7 cellular contexts compared by ENCODE assay signal in the genomic region with DNA sequence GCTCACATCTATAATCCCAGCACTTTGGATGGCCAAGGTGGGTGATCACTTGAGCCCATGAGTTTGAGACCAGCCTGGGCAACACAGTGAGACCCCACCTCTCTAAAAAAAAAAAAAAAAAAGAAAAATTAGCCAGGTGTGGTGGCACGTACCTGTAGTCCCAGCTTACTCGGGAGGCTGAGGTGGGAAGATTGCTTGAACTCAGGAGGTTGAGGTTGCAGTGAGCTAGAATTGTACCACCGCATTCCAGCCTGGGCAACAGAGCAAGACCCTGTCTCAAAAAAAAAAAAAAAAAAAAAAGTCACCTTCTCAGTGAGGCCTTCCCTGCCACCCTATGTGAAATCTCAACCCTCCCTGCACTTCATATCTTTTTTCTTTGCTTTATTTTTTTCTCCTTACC.
"Had no signal": no experiment of that assay in that cellular context is flagged by ENCODE, and none has a peak within 500 bp of the region (broad histone marks: within the 10 kb centered on the region; RNA-seq: fewer than 3 reads in every experiment).

No MANE protein-coding gene starts in this region.

- FAIRE-seq: G401.6, GM12878, GM12891, GM18507, GM19239 had no signal

- DNase-seq: GDM1, GF-D8 had no signal

- ATAC-seq: GM12878 had no signal

- H3K4me3 ChIP-seq: GM12878 had no signal
